In genomic region chr1:202908998-202909397, GRCh38 we compare ENCODE assay signal across 6 cellular contexts.
"Had no signal": no experiment of that assay in that cellular context is flagged by ENCODE, and none has a peak within 500 bp of the region (broad histone marks: within the 10 kb centered on the region; RNA-seq: fewer than 3 reads in every experiment).

No MANE protein-coding gene starts in this region.

- H3K27ac Mint-ChIP-seq: GM23338, H9 had no signal

- H3K4me3 ChIP-seq: GM23338, K562 had no signal

- DNase-seq: H9, HCEC 1CT, IMR-90 had no signal

- ATAC-seq: GM23338, K562 had no signal

- H3K4me1 Mint-ChIP-seq: GM23338, H9 had no signal

- H3K27ac ChIP-seq: HL-60 had no signal

- H3K9me3 Mint-ChIP-seq: GM23338, H9 had no signal

- H3K4me3 Mint-ChIP-seq: GM23338, H9 had no signal
